In the genomic region with DNA sequence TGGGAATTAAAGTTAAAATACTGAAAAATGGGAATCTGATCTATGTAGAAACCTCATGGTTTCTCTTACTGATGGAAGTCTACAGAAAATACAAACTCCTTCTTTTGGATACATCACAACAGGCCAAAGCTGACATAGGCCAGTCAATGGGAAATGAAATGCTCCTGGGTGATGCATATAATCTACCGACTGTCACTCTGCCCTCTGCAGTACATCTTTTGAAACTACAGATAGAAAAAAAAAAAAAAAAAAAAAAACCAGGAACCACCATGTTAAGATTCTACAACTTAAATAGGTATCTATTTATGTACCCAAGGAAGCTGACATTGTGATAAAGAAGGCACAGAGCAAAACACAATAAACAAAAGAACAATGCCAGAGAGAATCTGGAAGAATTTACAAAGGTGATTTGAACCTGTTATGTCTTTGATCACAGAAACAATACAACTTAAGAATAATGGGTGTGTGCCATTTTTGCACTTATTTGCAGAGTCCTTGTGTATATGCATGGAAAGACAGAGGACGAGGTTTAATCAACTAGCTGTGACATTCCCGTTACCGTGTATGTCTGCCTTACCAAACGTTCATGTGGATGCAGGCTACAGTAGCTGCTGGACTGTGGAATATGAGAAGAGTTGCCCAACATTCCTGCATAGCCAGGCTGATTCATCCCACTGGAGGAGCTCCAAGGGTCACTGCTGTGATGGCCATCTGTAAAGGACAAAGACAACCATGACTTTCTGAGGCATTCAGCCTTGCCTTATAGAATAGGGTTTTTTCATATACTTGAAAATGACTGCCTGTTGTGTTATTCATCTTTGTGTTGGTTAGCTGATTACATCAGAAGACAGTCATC, we compare ENCODE assay signal across 3 cellular contexts.
TF ChIP-seq lines count a peak whose summit lies in the region.

No MANE protein-coding gene starts in this region.

TF ChIP-seq in A549, 52 proteins besides CTCF, POLR2A, EP300 and RAD21 (continued from another document):
- TF ChIP-seq CEBPB (IDR thresholded peaks at IDR 0.05), result peak; percentile 59 to 65; a peak in 2 of 4 replicates

TF ChIP-seq in HCT116, 20 proteins besides CTCF, POLR2A, EP300 and RAD21 (continued from another document):
- TF ChIP-seq JUND (IDR thresholded peaks at IDR 0.05), result no peak
TF ChIP-seq in HCT116: peak in this region for 0.

TF ChIP-seq in SK-N-SH treated with all-trans-retinoic acid at 6 μM for 48 hours, 23 proteins besides CTCF, POLR2A, EP300 and RAD21 (continued from another document):
- TF ChIP-seq CSDC2 (CRISPR knock-in tag; IDR thresholded peaks at IDR 0.05) (0 out of 2 replicates have a peak, but pooled peaks have one; percentile 26), ZFP30 (CRISPR knock-in tag; IDR thresholded peaks at IDR 0.05) (no peak), SNAI2 (CRISPR knock-in tag; IDR thresholded peaks at IDR 0.05) (peak; percentile 74; the same call in 1 of the 2 replicates), ZC3H10 (CRISPR knock-in tag; IDR thresholded peaks at IDR 0.05) (no peak), ZNF70 (CRISPR knock-in tag; IDR thresholded peaks at IDR 0.05) (no peak), TCF4 (CRISPR knock-in tag; IDR thresholded peaks at IDR 0.05; ENCODE audit: borderline replicate concordance) (no peak), ZFP3 (CRISPR knock-in tag; IDR thresholded peaks at IDR 0.05) (peak; percentile 72), ZNF8 (CRISPR knock-in tag; IDR thresholded peaks at IDR 0.05) (no peak), OSR1 (CRISPR knock-in tag; IDR thresholded peaks at IDR 0.05) (no peak), PPARA (CRISPR knock-in tag; IDR thresholded peaks at IDR 0.05; ENCODE audit: borderline replicate concordance) (no peak), TSHZ2 (CRISPR knock-in tag; IDR thresholded peaks at IDR 0.05) (no peak)
- TF ChIP-seq, protein P1, sequence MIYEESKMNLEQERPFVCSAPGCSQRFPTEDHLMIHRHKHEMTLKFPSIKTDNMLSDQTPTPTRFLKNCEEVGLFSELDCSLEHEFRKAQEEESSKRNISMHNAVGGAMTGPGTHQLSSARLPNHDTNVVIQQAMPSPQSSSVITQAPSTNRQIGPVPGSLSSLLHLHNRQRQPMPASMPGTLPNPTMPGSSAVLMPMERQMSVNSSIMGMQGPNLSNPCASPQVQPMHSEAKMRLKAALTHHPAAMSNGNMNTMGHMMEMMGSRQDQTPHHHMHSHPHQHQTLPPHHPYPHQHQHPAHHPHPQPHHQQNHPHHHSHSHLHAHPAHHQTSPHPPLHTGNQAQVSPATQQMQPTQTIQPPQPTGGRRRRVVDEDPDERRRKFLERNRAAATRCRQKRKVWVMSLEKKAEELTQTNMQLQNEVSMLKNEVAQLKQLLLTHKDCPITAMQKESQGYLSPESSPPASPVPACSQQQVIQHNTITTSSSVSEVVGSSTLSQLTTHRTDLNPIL (CRISPR knock-in tag; IDR thresholded peaks at IDR 0.05; ENCODE audit: low read depth), result no peak
- TF ChIP-seq, protein P2, sequence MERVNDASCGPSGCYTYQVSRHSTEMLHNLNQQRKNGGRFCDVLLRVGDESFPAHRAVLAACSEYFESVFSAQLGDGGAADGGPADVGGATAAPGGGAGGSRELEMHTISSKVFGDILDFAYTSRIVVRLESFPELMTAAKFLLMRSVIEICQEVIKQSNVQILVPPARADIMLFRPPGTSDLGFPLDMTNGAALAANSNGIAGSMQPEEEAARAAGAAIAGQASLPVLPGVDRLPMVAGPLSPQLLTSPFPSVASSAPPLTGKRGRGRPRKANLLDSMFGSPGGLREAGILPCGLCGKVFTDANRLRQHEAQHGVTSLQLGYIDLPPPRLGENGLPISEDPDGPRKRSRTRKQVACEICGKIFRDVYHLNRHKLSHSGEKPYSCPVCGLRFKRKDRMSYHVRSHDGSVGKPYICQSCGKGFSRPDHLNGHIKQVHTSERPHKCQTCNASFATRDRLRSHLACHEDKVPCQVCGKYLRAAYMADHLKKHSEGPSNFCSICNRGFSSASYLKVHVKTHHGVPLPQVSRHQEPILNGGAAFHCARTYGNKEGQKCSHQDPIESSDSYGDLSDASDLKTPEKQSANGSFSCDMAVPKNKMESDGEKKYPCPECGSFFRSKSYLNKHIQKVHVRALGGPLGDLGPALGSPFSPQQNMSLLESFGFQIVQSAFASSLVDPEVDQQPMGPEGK (CRISPR knock-in tag; IDR thresholded peaks at IDR 0.05; ENCODE audit: borderline replicate concordance), result no peak
